18 cellular contexts compared by ENCODE assay signal in genomic region chr4:119478446-119479179, GRCh38.
DNase-seq lines count a peak whose midpoint lies in the region; ATAC-seq, FAIRE-seq and TF ChIP-seq lines count a peak whose summit lies in the region.
"Had no signal": no experiment of that assay in that cellular context is flagged by ENCODE, and none has a peak within 500 bp of the region (broad histone marks: within the 10 kb centered on the region; RNA-seq: fewer than 3 reads in every experiment).

No MANE protein-coding gene starts in this region.

- H3K36me3 ChIP-seq in left ventricle myocardium inferior (peaks cover 42% of the 10 kb centered on the region), pancreas (no peaks in the 10 kb centered on the region), transverse colon (peaks cover 0 to 10% (median 0%) of the 10 kb centered on the region in 4 donors)

- TF ChIP-seq EP300 in transverse colon (IDR thresholded peaks at IDR 0.05; ENCODE audit: low read depth): no peak

- peak; percentile 51 for FAIRE-seq in GM19239 (lab: Jason Lieb, UNC)
- peak; percentile 68 for FAIRE-seq in pancreas (lab: Jason Lieb, UNC)
- FAIRE-seq: H54 had no signal

- DNase-seq in GM19239 (ENCODE audit: insufficient read length, low spot score) (no peak), SK-N-DZ (ENCODE audit: low spot score) (peak; percentile 85), left ventricle myocardium inferior (no peak), pancreas (no peak), epidermal melanocyte (ENCODE audit: insufficient read length, low spot score) (no peak), transverse colon (no peak)
- DNase-seq: activated B cell treated with CpG ODN at 0.5 μM for 24 hours; caudate nucleus; DMS 273 treated with DMSO at 0.1 percent for 48 hours; effector CD8-positive, alpha-beta T cell; Karpas-422; NCI-H1417; NCI-H226; psoas muscle; SHP77 had no signal

- in situ Hi-C loops in transverse colon (cut with MboI; ENCODE audit: low pct_ligation_motif_present in 1 of 4, low pct_unique_long_range_greater_than_20kb in 1 of 4, low sequenced_read_pairs in 3 of 4): loop anchor here in 3 of 4 donors (25.0 kb wide), 2 partner anchors 166 to 491 kb away; partner anchors contain the start of gene FABP2 (in 1 of the 3)

- no peak overlapping the region for H3K4me3 ChIP-seq in left ventricle myocardium inferior
- H3K4me3 ChIP-seq in pancreas: no peak overlapping the region
- H3K4me3 ChIP-seq in transverse colon: no peak overlapping the region
- H3K4me3 ChIP-seq: psoas muscle had no signal

- intact Hi-C loops in left ventricle myocardium inferior (cut with micrococcal nuclease): no loop called here
- intact Hi-C loops in pancreas (cut with DNase I): no loop called here
- intact Hi-C loops in transverse colon (cut with DNase I; ENCODE audit: low total_unique reads): no loop called here

- H3K27me3 ChIP-seq in left ventricle myocardium inferior (ENCODE audit: low read depth): no peaks in the 10 kb centered on the region
- H3K27me3 ChIP-seq in pancreas: no peaks in the 10 kb centered on the region
- no peaks in the 10 kb centered on the region for H3K27me3 ChIP-seq in transverse colon

- H3K27ac ChIP-seq in left ventricle myocardium inferior (replicated peaks) (peak overlapping the region; percentile 3), pancreas (no peak overlapping the region), transverse colon (peak overlapping the region in 2 of 4 donors; percentile 10 to 57)
- H3K27ac ChIP-seq: psoas muscle had no signal

- TF ChIP-seq POLR2A in transverse colon (IDR thresholded peaks at IDR 0.05): no peak

- no peak for TF ChIP-seq CTCF in left ventricle myocardium inferior (IDR thresholded peaks at IDR 0.05; ENCODE audit: borderline replicate concordance)
- no peak for TF ChIP-seq CTCF in pancreas (IDR thresholded peaks at IDR 0.05)
- TF ChIP-seq CTCF in transverse colon (IDR thresholded peaks at IDR 0.05): no peak

- ATAC-seq in pancreas (peak in 3 of 4 donors; percentile 56 to 89 (median 81)), HG02970 (IDR thresholded peaks at IDR 0.05; ENCODE audit: low FRiP score, unreplicated experiment) (no peak)
- ATAC-seq: psoas muscle; stimulated activated effector memory CD8-positive, alpha-beta T cell treated with anti-CD3 and anti-CD28 coated beads, Interleukin-12 subunit alpha, Interleukin-12 subunit beta, amount 100 ng/mL, for 72 hours had no signal

- H3K4me1 ChIP-seq in left ventricle myocardium inferior (peaks cover 21% of the 10 kb centered on the region), pancreas (no peaks in the 10 kb centered on the region), transverse colon (peaks cover 0 to 23% (median 6%) of the 10 kb centered on the region in 4 donors)
- H3K4me1 ChIP-seq: psoas muscle had no signal

- H3K9me3 ChIP-seq in left ventricle myocardium inferior (replicated peaks): peaks cover 3% of the 10 kb centered on the region
- no peaks in the 10 kb centered on the region for H3K9me3 ChIP-seq in pancreas
- H3K9me3 ChIP-seq in transverse colon: no peaks in the 10 kb centered on the region
- H3K9me3 ChIP-seq: psoas muscle had no signal
